8 cellular contexts compared by ENCODE assay signal in the genomic region with DNA sequence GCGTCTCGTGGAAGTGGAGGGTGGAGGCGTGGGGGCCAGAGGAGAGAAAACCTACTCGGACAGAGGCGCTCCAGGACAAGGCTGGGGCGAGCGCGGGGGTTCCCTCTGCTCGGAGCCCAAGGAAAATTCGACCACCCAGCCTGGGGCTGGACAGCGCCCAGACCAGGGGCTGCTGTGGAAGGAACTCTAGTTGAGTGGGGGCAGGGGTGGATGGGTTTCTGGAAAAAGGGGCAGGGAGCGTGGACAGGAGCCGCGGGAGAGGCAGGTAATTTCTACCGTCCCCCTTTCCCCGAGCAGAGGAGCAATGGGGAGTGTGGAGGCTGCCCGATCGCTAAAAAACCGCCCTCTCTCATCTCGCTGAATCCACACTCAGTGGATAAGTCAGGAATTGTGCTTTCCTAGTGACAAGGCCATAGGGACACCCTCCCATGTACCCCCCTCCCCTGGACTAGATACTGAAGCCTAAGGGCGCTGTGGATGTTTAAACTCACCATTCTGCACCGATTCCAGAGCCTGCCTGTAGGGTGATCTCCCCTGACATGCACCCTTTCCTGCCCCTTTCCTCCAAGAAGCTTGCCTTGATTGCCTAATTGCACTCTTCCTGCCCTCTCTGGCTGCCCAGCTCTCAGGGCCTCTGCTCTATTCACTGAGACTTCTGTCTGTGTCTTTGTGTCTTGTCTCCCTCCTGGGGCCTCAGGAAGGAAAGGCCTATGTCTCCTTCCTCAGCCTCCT.
A peak's percentile ranks its signal among the peaks of the same experiment; 100 is the strongest.
DNase-seq lines count a peak whose midpoint lies in the region; ATAC-seq, FAIRE-seq and TF ChIP-seq lines count a peak whose summit lies in the region.

No MANE protein-coding gene starts in this region.

- H3K27ac ChIP-seq in spleen, result no peak overlapping the region

- H3K4me3 ChIP-seq in iPS-15b (ENCODE audit: low read depth, low read length) (peak overlapping the region; percentile 87), spleen (peak overlapping the region in 7 of 8 donors; percentile 8 to 64 (median 37))

- H3K4me1 Mint-ChIP-seq in activated T-helper 17 cell treated with anti-CD3 and anti-CD28 coated beads, Interleukin-2, amount 50 U/mL, for 72 hours, result peaks cover 14% of the 10 kb centered on the region

- TF ChIP-seq CTCF in spleen (IDR thresholded peaks at IDR 0.05 in 8 of 11, conservative IDR thresholded peaks at IDR 0.05 in 3 of 11), result no peak

- peak; percentile 28 for DNase-seq in NOMO-1 treated with DMSO at 0.1 percent for 48 hours (lab: John Stamatoyannopoulos, UW; ENCODE audit: unreplicated experiment)
- DNase-seq in NOMO-1 treated with dmso at 0.1 percent for 144 hours (lab: John Stamatoyannopoulos, UW; ENCODE audit: unreplicated experiment), result no peak
- peak; percentile 28 for DNase-seq in spleen
- DNase-seq in amygdala (lab: John Stamatoyannopoulos, UW), result no peak
- DNase-seq in cortex of kidney (lab: John Stamatoyannopoulos, UW), result no peak
- no peak for DNase-seq in frontal cortex (ENCODE audit: low spot score in 2 of 2)

- H3K4me1 ChIP-seq in iPS-15b (ENCODE audit: control insufficient read depth, insufficient read depth, low read length) (peaks cover 11% of the 10 kb centered on the region), spleen (peaks cover 8 to 23% (median 14%) of the 10 kb centered on the region in 6 donors)

- no peaks in the 10 kb centered on the region for H3K9me3 Mint-ChIP-seq in activated T-helper 17 cell treated with anti-CD3 and anti-CD28 coated beads, Interleukin-2, amount 50 U/mL, for 72 hours

- TF ChIP-seq POLR2A in spleen (IDR thresholded peaks at IDR 0.05), result no peak

- H3K36me3 ChIP-seq in iPS-15b (ENCODE audit: control insufficient read depth, insufficient read depth, low read length) (no peaks in the 10 kb centered on the region), spleen (no peaks in the 10 kb centered on the region)

- H3K27me3 ChIP-seq in iPS-15b (ENCODE audit: control insufficient read depth, insufficient read depth, low read length) (peaks cover 10% of the 10 kb centered on the region), spleen (replicated peaks in 1 of 7) (peaks cover 4 to 66% (median 28%) of the 10 kb centered on the region in 7 donors)

- peak overlapping the region; percentile 74 for H3K4me3 Mint-ChIP-seq in activated T-helper 17 cell treated with anti-CD3 and anti-CD28 coated beads, Interleukin-2, amount 50 U/mL, for 72 hours

- H3K36me3 Mint-ChIP-seq in activated T-helper 17 cell treated with anti-CD3 and anti-CD28 coated beads, Interleukin-2, amount 50 U/mL, for 72 hours (ENCODE audit: low read depth), result no peaks in the 10 kb centered on the region

- ATAC-seq in activated T-helper 17 cell treated with anti-CD3 and anti-CD28 coated beads, Interleukin-2, amount 50 U/mL, for 72 hours (replicated peaks), result no peak

- peaks cover 35% of the 10 kb centered on the region for H3K27me3 Mint-ChIP-seq in activated T-helper 17 cell treated with anti-CD3 and anti-CD28 coated beads, Interleukin-2, amount 50 U/mL, for 72 hours

- H3K9ac ChIP-seq in iPS-15b (ENCODE audit: low read depth, low read length), result peak overlapping the region; percentile 79

- intact Hi-C loops in spleen (cut with DNase I; ENCODE audit: low total_unique reads), result no loop called here

- FAIRE-seq in frontal cortex (lab: Jason Lieb, UNC), result no peak

- WGBS in spleen, 5 donors, result 15 to 24% (median 16%) methylated on average over 22 of the region's 22 CpGs

- H3K9me3 ChIP-seq in iPS-15b (ENCODE audit: control insufficient read depth, insufficient read depth, low read length), result no peaks in the 10 kb centered on the region
- no peaks in the 10 kb centered on the region for H3K9me3 ChIP-seq in spleen

- H3K27ac Mint-ChIP-seq in activated T-helper 17 cell treated with anti-CD3 and anti-CD28 coated beads, Interleukin-2, amount 50 U/mL, for 72 hours, result no peak overlapping the region

Comparison
In these comparisons a context has a peak if more than half of its experiments do, and no peak if none do; other contexts are left out.
1. DNase-seq: peak in NOMO-1 treated with DMSO at 0.1 percent for 48 hours (single experiment) and spleen (single experiment); none in NOMO-1 treated with dmso at 0.1 percent for 144 hours (single experiment), amygdala (0 of 56), cortex of kidney (single experiment) and frontal cortex (0 of 2).